ENCODE assay signal across 1 cellular context in the genomic region with DNA sequence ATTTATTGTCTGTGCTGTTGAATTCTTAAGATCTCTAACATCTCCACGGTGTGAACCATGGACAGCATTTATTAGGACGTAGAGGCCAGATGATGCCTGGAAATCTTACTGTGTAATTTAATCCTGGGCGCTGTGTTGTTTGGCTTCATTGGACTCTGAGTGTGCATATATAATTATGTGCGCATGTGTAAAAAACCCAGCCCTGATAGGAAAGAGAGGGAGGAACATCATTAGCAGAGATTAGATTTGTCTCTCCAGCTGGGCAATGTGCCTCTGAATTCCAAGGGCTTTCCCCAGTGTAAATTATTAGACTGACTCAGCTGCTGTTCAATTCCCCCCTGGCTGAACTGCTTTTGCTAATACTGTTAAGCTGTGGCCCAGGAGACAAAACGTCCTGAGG.
TF ChIP-seq lines count a peak whose summit lies in the region.

No MANE protein-coding gene starts in this region.

TF ChIP-seq in SK-N-SH, 30 proteins besides CTCF, POLR2A, EP300 and RAD21:
- TF ChIP-seq, protein P1, sequence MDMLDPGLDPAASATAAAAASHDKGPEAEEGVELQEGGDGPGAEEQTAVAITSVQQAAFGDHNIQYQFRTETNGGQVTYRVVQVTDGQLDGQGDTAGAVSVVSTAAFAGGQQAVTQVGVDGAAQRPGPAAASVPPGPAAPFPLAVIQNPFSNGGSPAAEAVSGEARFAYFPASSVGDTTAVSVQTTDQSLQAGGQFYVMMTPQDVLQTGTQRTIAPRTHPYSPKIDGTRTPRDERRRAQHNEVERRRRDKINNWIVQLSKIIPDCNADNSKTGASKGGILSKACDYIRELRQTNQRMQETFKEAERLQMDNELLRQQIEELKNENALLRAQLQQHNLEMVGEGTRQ (IDR thresholded peaks at IDR 0.05; ENCODE audit: borderline replicate concordance, low read depth, low read length): no peak
- peak; percentile 40; the same call in 1 of the 2 replicates for TF ChIP-seq MXI1 (IDR thresholded peaks at IDR 0.05; ENCODE audit: low read depth, low read length)
- TF ChIP-seq, protein P2, sequence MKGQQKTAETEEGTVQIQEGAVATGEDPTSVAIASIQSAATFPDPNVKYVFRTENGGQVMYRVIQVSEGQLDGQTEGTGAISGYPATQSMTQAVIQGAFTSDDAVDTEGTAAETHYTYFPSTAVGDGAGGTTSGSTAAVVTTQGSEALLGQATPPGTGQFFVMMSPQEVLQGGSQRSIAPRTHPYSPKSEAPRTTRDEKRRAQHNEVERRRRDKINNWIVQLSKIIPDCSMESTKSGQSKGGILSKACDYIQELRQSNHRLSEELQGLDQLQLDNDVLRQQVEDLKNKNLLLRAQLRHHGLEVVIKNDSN (IDR thresholded peaks at IDR 0.05; ENCODE audit: borderline replicate concordance, low read depth): no peak
- no peak for TF ChIP-seq GABPA (IDR thresholded peaks at IDR 0.05; ENCODE audit: low read depth)
- TF ChIP-seq CHD2 (IDR thresholded peaks at IDR 0.05; ENCODE audit: low read length, partially characterized antibody): peak; percentile 5
- TF ChIP-seq, protein P3, sequence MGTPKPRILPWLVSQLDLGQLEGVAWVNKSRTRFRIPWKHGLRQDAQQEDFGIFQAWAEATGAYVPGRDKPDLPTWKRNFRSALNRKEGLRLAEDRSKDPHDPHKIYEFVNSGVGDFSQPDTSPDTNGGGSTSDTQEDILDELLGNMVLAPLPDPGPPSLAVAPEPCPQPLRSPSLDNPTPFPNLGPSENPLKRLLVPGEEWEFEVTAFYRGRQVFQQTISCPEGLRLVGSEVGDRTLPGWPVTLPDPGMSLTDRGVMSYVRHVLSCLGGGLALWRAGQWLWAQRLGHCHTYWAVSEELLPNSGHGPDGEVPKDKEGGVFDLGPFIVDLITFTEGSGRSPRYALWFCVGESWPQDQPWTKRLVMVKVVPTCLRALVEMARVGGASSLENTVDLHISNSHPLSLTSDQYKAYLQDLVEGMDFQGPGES (IDR thresholded peaks at IDR 0.05; ENCODE audit: low read depth, low read length): no peak
- TF ChIP-seq SMC3 (IDR thresholded peaks at IDR 0.05; ENCODE audit: low read depth, low read length): no peak
- no peak for TF ChIP-seq TEAD4 (IDR thresholded peaks at IDR 0.05; ENCODE audit: borderline replicate concordance, insufficient read depth)
- TF ChIP-seq SIN3A (IDR thresholded peaks at IDR 0.05; ENCODE audit: borderline replicate concordance, low read depth, low read length): no peak
- peak; percentile 29; the same call in 1 of the 2 replicates for TF ChIP-seq RCOR1 (IDR thresholded peaks at IDR 0.05; ENCODE audit: low read length)
- no peak; the same call in none of the 2 replicates for TF ChIP-seq GATA2 (CRISPR knock-in tag; IDR thresholded peaks at IDR 0.05)
- no peak for TF ChIP-seq TCF12 (IDR thresholded peaks at IDR 0.05)
